Comparison of ENCODE assay signal across 8 cellular contexts in the genomic region with DNA sequence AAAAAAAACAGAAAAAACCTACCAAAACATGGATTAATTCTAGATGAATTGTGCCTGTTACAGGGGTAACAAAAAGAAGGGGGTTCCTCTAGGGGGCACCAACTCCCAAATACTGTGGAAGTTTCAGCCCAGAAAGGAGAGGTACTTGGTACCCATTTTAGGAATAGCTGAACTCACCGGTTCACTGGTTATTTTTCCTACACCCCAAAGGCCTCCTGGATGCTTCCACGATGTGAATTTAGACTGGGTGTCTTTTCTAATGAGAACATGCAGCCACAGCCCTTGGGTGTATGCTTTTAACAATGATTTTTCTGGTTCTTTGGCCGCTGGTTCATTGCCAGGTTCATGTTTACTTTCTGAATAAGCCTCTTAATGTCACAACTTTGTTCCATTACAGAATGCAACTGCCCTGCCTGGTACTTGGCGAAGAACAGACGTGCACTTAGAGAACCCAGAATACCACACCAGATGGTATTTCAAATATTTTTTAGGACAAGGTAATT. TPM values are rescaled to one million over a fixed set of nuclear protein-coding genes. Genes with fewer than 3 reads are reported as not detected.
DNase-seq lines count a peak whose midpoint lies in the region; ATAC-seq and TF ChIP-seq lines count a peak whose summit lies in the region.

No MANE protein-coding gene starts in this region.

- peak overlapping the region; percentile 32 for H3K27ac Mint-ChIP-seq in MCF 10A (ENCODE audit: low read depth, unreplicated experiment)

- peak; percentile 51 for ATAC-seq in aorta (ENCODE audit: low FRiP score)
- no peak for ATAC-seq in GM21515 (IDR thresholded peaks at IDR 0.05; ENCODE audit: unreplicated experiment)

- H3K9me3 ChIP-seq in breast epithelium: no peaks in the 10 kb centered on the region
- no peaks in the 10 kb centered on the region for H3K9me3 ChIP-seq in Peyer's patch
- H3K9me3 ChIP-seq in muscle layer of colon (ENCODE audit: low read length): no peaks in the 10 kb centered on the region
- H3K9me3 ChIP-seq in aorta (ENCODE audit: control insufficient read depth, low read length): no peaks in the 10 kb centered on the region

- H3K36me3 Mint-ChIP-seq in MCF 10A (ENCODE audit: insufficient read depth, unreplicated experiment): peaks cover 8% of the 10 kb centered on the region

- H3K36me3 ChIP-seq in breast epithelium (no peaks in the 10 kb centered on the region), Peyer's patch (no peaks in the 10 kb centered on the region), muscle layer of colon (ENCODE audit: insufficient read depth, low read length) (peaks cover 9% of the 10 kb centered on the region), aorta (ENCODE audit: control insufficient read depth in 1 of 2, insufficient read depth in 2 of 2, low read length in 1 of 2) (peaks cover 0 to 2% of the 10 kb centered on the region in 2 donors)

- CTCF ChIA-PET in MCF 10A (lab: Yijun Ruan, JAX): interaction anchor here (0.6 to 1.6 kb wide), 11 partner anchors 10 to 133 kb away, joined by 3 to 7 read pairs (median 4); a partner anchor contains a TSS

- POLR2A ChIA-PET in MCF 10A (lab: Yijun Ruan, JAX): interaction anchor here (0.7 to 2.5 kb wide), 7 partner anchors 8 to 93 kb away, joined by 3 to 16 read pairs (median 3); a partner anchor contains a TSS

- peak overlapping the region; percentile 8 for H3K4me3 Mint-ChIP-seq in MCF 10A (ENCODE audit: unreplicated experiment)

- no peak overlapping the region for H3K9ac ChIP-seq in muscle layer of colon (ENCODE audit: low read length)

- peaks cover 29% of the 10 kb centered on the region for H3K4me1 Mint-ChIP-seq in MCF 10A (ENCODE audit: insufficient read depth, unreplicated experiment)

- no peak overlapping the region for H3K4me3 ChIP-seq in breast epithelium
- H3K4me3 ChIP-seq in Peyer's patch: no peak overlapping the region
- no peak overlapping the region for H3K4me3 ChIP-seq in muscle layer of colon (ENCODE audit: low read depth in 1 of 2, low read length in 2 of 2)
- no peak overlapping the region for H3K4me3 ChIP-seq in aorta (ENCODE audit: low read length in 2 of 2)

- H3K27ac ChIP-seq in breast epithelium (peak overlapping the region in 1 of 2 donors; percentile 3), Peyer's patch (peak overlapping the region in 1 of 4 donors; percentile 17), muscle layer of colon (ENCODE audit: low read depth, low read length) (peak overlapping the region; percentile 14), aorta (ENCODE audit: low read depth in 1 of 2, low read length in 2 of 2) (peak overlapping the region in 1 of 2 donors; percentile 90)

- BruUV-seq in MCF 10A (replicated peaks; lab: Mats Ljungman, UMichigan): no TSS peak

- DNase-seq in MCF 10A (ENCODE audit: unreplicated experiment) (peak; percentile 81), breast epithelium (ENCODE audit: low spot score in 2 of 2) (no peak), Peyer's patch (peak in 1 of 3 donors; percentile 60), dedifferentiated amniotic fluid mesenchymal stem cell (ENCODE audit: extremely low spot score) (peak; percentile 72), aorta (peak in 1 of 2 donors; percentile 55), NCI-H146 treated with DMSO at 0.1 percent for 48 hours (lab: John Stamatoyannopoulos, UW; ENCODE audit: unreplicated experiment) (no peak)

- H3K27me3 ChIP-seq in breast epithelium (no peaks in the 10 kb centered on the region), Peyer's patch (no peaks in the 10 kb centered on the region), muscle layer of colon (ENCODE audit: control insufficient read depth in 1 of 2, insufficient read depth in 2 of 2, low read length in 2 of 2) (no peaks in the 10 kb centered on the region), aorta (ENCODE audit: control insufficient read depth in 1 of 2, insufficient read depth in 2 of 2, low read length in 1 of 2) (no peaks in the 10 kb centered on the region)

- peak; percentile 55 for TF ChIP-seq CTCF in MCF 10A (IDR thresholded peaks at IDR 0.05; ENCODE audit: unreplicated experiment)
- peak in 1 of 3 donors; percentile 13 for TF ChIP-seq CTCF in breast epithelium (IDR thresholded peaks at IDR 0.05)
- peak; percentile 6 to 43 (median 32) for TF ChIP-seq CTCF in Peyer's patch (IDR thresholded peaks at IDR 0.05)

- intact Hi-C loops in MCF 10A (cut with micrococcal nuclease): loop anchor here (1.0 kb wide), 1 partner anchor 86 kb away; a partner anchor contains a TSS
- intact Hi-C loops in breast epithelium (cut with DNase I; ENCODE audit: low total_unique reads): no loop called here
- intact Hi-C loops in aorta (cut with DNase I): loop anchor here in 1 of 2 donors (2.0 to 5.0 kb wide), 5 partner anchors 26 to 86 kb away; a partner anchor contains a TSS

- WGBS in aorta, 2 donors: 1 to 4% methylated on average over 5 of the region's 5 CpGs

- TF ChIP-seq POLR2A in breast epithelium (IDR thresholded peaks at IDR 0.05) (no peak), Peyer's patch (IDR thresholded peaks at IDR 0.05) (no peak)

- H3K4me1 ChIP-seq in breast epithelium (no peaks in the 10 kb centered on the region), Peyer's patch (peaks cover 0 to 7% (median 0%) of the 10 kb centered on the region in 4 donors), muscle layer of colon (ENCODE audit: insufficient read depth, low read length) (peaks cover 8% of the 10 kb centered on the region), aorta (ENCODE audit: control insufficient read depth in 1 of 2, insufficient read depth in 2 of 2, low read length in 2 of 2) (peaks cover 0 to 3% of the 10 kb centered on the region in 2 donors)

- no peaks in the 10 kb centered on the region for H3K9me3 Mint-ChIP-seq in MCF 10A (ENCODE audit: unreplicated experiment)

- no peaks in the 10 kb centered on the region for H3K27me3 Mint-ChIP-seq in MCF 10A (ENCODE audit: insufficient read depth, unreplicated experiment)

RNA-seq across cellular contexts. Expression of a gene that starts 46.7 kb away (rescaled TPM):
- total RNA-seq in MCF 10A (2022) (4.9 and 6.1 TPM in 2 replicates), breast epithelium (10 to 100 TPM; 13.4 to 44.8 (median 26.2) TPM), Peyer's patch (10 to 100 TPM; 12.3 to 78.4 (median 23.7) TPM), aorta (10 to 100 TPM; 59.1 to 70.9 TPM)
- 10 to 100 TPM in 1 of 2 donors, 1 to 10 TPM in 1; 6.3 to 26.6 TPM for polyA plus RNA-seq in aorta

Comparison
In these comparisons a context has a peak if more than half of its experiments do, and no peak if none do; other contexts are left out.
1. DNase-seq: peak in MCF 10A (single experiment) and dedifferentiated amniotic fluid mesenchymal stem cell (single experiment); none in breast epithelium (0 of 2) and NCI-H146 treated with DMSO at 0.1 percent for 48 hours (single experiment).